In genomic region chr1:53314096-53314495, GRCh38 we compare ENCODE assay signal across 12 cellular contexts.
"Had no signal": no experiment of that assay in that cellular context is flagged by ENCODE, and none has a peak within 500 bp of the region (broad histone marks: within the 10 kb centered on the region; RNA-seq: fewer than 3 reads in every experiment).

No MANE protein-coding gene starts in this region.

- ATAC-seq: gastrocnemius medialis; left lobe of liver; natural killer cell treated with Interleukin-12 subunit alpha and Interleukin-12 subunit beta and Interleukin-15 and Interleukin-18, amount 100 ng/mL, for 72 hours; sciatic nerve had no signal

- H3K36me3 ChIP-seq: ascending aorta, gastrocnemius medialis, thyroid gland had no signal

- H3K9me3 ChIP-seq: ascending aorta, gastrocnemius medialis, thyroid gland had no signal

- H3K27ac ChIP-seq: ascending aorta, gastrocnemius medialis, thyroid gland had no signal

- H3K4me3 ChIP-seq: ascending aorta, gastrocnemius medialis, thyroid gland had no signal

- H3K27me3 Mint-ChIP-seq: activated CD4-positive, alpha-beta T cell treated with anti-CD3 and anti-CD28 coated beads, Interleukin-2, amount 10 ng/mL, durations not matched to agents 24 days and 14 days; activated naive CD4-positive, alpha-beta T cell treated with anti-CD3 and anti-CD28 coated beads, Interleukin-2, amount 10 ng/mL, durations not matched to agents 7 days and 5 days; dendritic cell treated with granulocyte-macrophage colony-stimulating factor and Interleukin-4, amounts not matched to agents 40 ng/mL and 50 ng/mL, for 4 days; natural killer cell treated with Interleukin-12 subunit alpha and Interleukin-12 subunit beta and Interleukin-15 and Interleukin-18, amount 100 ng/mL, for 72 hours had no signal

- DNase-seq: activated CD4-positive, alpha-beta T cell treated with anti-CD3 and anti-CD28 coated beads, Interleukin-2, amount 10 ng/mL, durations not matched to agents 24 days and 14 days; activated CD4-positive, CD25-positive, alpha-beta regulatory T cell; activated naive CD4-positive, alpha-beta T cell treated with anti-CD3 and anti-CD28 coated beads, Interleukin-2, amount 10 ng/mL, durations not matched to agents 7 days and 5 days; gastrocnemius medialis; mesendoderm; thyroid gland had no signal

- H3K9me3 Mint-ChIP-seq: activated CD4-positive, alpha-beta T cell treated with anti-CD3 and anti-CD28 coated beads, Interleukin-2, amount 10 ng/mL, durations not matched to agents 24 days and 14 days; activated naive CD4-positive, alpha-beta T cell treated with anti-CD3 and anti-CD28 coated beads, Interleukin-2, amount 10 ng/mL, durations not matched to agents 7 days and 5 days; dendritic cell treated with granulocyte-macrophage colony-stimulating factor and Interleukin-4, amounts not matched to agents 40 ng/mL and 50 ng/mL, for 4 days; natural killer cell treated with Interleukin-12 subunit alpha and Interleukin-12 subunit beta and Interleukin-15 and Interleukin-18, amount 100 ng/mL, for 72 hours; T-helper 2 cell treated with Interferon-gamma antibody and Interleukin-4, amounts not matched to agents 5 μg/mL and 100 μg/mL, for 36 hours had no signal

- H3K4me3 Mint-ChIP-seq: activated CD4-positive, alpha-beta T cell treated with anti-CD3 and anti-CD28 coated beads, Interleukin-2, amount 10 ng/mL, durations not matched to agents 24 days and 14 days; activated naive CD4-positive, alpha-beta T cell treated with anti-CD3 and anti-CD28 coated beads, Interleukin-2, amount 10 ng/mL, durations not matched to agents 7 days and 5 days; dendritic cell treated with granulocyte-macrophage colony-stimulating factor and Interleukin-4, amounts not matched to agents 40 ng/mL and 50 ng/mL, for 4 days; natural killer cell treated with Interleukin-12 subunit alpha and Interleukin-12 subunit beta and Interleukin-15 and Interleukin-18, amount 100 ng/mL, for 72 hours; T-helper 2 cell treated with Interferon-gamma antibody and Interleukin-4, amounts not matched to agents 5 μg/mL and 100 μg/mL, for 36 hours had no signal

- H3K27me3 ChIP-seq: ascending aorta, gastrocnemius medialis, thyroid gland had no signal

- H3K27ac Mint-ChIP-seq: activated CD4-positive, alpha-beta T cell treated with anti-CD3 and anti-CD28 coated beads, Interleukin-2, amount 10 ng/mL, durations not matched to agents 24 days and 14 days; activated naive CD4-positive, alpha-beta T cell treated with anti-CD3 and anti-CD28 coated beads, Interleukin-2, amount 10 ng/mL, durations not matched to agents 7 days and 5 days; dendritic cell treated with granulocyte-macrophage colony-stimulating factor and Interleukin-4, amounts not matched to agents 40 ng/mL and 50 ng/mL, for 4 days; T-helper 2 cell treated with Interferon-gamma antibody and Interleukin-4, amounts not matched to agents 5 μg/mL and 100 μg/mL, for 36 hours had no signal

- H3K4me1 ChIP-seq: ascending aorta had no signal
